Comparison of ENCODE assay signal across 14 cellular contexts in genomic region chr3:39370450-39370849, GRCh38. TPM values are rescaled to one million over a fixed set of nuclear protein-coding genes. Genes with fewer than 3 reads are reported as not detected.
"Had no signal": no experiment of that assay in that cellular context is flagged by ENCODE, and none has a peak within 500 bp of the region (broad histone marks: within the 10 kb centered on the region; RNA-seq: fewer than 3 reads in every experiment).

No MANE protein-coding gene starts in this region.

RNA-seq across cellular contexts. Expression of gene CCR8, which starts 40.9 kb away (rescaled TPM):
- total RNA-seq: activated naive CD4-positive, alpha-beta T cell treated with anti-CD3 and anti-CD28 coated beads for 36 hours; activated naive CD8-positive, alpha-beta T cell treated with anti-CD3 and anti-CD28 coated beads for 36 hours; adrenal gland; aorta; ascending aorta; astrocyte; body of pancreas; breast epithelium; bronchial epithelial cell; cardiac muscle cell; cardiac septum; cerebellum; chondrocyte had no signal
- polyA plus RNA-seq: adipose tissue, adrenal gland, aorta, cardiac muscle cell had no signal
